Comparison of ENCODE assay signal across 1 cellular context in the genomic region with DNA sequence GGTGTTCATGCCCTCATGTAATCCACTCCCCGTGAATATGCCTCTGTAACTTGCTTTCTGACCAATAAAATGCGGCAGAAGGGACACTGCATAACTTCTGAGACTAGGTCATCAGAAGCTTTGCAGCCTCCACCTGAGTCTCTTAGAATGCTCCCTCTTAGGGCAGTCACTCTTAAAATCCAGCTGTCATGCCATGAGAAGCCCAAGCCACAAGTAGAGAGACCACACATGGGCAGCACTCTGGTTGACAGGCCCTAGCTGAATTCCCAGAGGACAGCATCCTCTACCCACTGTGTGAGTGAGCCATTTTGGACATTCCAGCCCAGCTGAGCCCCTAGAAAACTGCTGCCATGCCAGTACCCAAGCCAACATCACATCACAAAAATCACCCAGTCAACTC.
TF ChIP-seq lines count a peak whose summit lies in the region.

No MANE protein-coding gene starts in this region.

TF ChIP-seq in GM23338, 12 proteins besides CTCF, POLR2A, EP300 and RAD21 (continued from another document):
- TF ChIP-seq, protein P1, sequence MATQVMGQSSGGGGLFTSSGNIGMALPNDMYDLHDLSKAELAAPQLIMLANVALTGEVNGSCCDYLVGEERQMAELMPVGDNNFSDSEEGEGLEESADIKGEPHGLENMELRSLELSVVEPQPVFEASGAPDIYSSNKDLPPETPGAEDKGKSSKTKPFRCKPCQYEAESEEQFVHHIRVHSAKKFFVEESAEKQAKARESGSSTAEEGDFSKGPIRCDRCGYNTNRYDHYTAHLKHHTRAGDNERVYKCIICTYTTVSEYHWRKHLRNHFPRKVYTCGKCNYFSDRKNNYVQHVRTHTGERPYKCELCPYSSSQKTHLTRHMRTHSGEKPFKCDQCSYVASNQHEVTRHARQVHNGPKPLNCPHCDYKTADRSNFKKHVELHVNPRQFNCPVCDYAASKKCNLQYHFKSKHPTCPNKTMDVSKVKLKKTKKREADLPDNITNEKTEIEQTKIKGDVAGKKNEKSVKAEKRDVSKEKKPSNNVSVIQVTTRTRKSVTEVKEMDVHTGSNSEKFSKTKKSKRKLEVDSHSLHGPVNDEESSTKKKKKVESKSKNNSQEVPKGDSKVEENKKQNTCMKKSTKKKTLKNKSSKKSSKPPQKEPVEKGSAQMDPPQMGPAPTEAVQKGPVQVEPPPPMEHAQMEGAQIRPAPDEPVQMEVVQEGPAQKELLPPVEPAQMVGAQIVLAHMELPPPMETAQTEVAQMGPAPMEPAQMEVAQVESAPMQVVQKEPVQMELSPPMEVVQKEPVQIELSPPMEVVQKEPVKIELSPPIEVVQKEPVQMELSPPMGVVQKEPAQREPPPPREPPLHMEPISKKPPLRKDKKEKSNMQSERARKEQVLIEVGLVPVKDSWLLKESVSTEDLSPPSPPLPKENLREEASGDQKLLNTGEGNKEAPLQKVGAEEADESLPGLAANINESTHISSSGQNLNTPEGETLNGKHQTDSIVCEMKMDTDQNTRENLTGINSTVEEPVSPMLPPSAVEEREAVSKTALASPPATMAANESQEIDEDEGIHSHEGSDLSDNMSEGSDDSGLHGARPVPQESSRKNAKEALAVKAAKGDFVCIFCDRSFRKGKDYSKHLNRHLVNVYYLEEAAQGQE (IDR thresholded peaks at IDR 0.05; ENCODE audit: unreplicated experiment): no peak
- no peak for TF ChIP-seq JUNB (IDR thresholded peaks at IDR 0.05; ENCODE audit: unreplicated experiment)
- no peak for TF ChIP-seq ZNF114 (CRISPR knock-in tag; IDR thresholded peaks at IDR 0.05)
- TF ChIP-seq POLR2AphosphoS5 (IDR thresholded peaks at IDR 0.05; ENCODE audit: low read depth): no peak
- TF ChIP-seq EZH2phosphoT487 (IDR thresholded peaks at IDR 0.05; ENCODE audit: unreplicated experiment): no peak
- TF ChIP-seq STAT1 (IDR thresholded peaks at IDR 0.05; ENCODE audit: unreplicated experiment): no peak
- TF ChIP-seq, protein P2, sequence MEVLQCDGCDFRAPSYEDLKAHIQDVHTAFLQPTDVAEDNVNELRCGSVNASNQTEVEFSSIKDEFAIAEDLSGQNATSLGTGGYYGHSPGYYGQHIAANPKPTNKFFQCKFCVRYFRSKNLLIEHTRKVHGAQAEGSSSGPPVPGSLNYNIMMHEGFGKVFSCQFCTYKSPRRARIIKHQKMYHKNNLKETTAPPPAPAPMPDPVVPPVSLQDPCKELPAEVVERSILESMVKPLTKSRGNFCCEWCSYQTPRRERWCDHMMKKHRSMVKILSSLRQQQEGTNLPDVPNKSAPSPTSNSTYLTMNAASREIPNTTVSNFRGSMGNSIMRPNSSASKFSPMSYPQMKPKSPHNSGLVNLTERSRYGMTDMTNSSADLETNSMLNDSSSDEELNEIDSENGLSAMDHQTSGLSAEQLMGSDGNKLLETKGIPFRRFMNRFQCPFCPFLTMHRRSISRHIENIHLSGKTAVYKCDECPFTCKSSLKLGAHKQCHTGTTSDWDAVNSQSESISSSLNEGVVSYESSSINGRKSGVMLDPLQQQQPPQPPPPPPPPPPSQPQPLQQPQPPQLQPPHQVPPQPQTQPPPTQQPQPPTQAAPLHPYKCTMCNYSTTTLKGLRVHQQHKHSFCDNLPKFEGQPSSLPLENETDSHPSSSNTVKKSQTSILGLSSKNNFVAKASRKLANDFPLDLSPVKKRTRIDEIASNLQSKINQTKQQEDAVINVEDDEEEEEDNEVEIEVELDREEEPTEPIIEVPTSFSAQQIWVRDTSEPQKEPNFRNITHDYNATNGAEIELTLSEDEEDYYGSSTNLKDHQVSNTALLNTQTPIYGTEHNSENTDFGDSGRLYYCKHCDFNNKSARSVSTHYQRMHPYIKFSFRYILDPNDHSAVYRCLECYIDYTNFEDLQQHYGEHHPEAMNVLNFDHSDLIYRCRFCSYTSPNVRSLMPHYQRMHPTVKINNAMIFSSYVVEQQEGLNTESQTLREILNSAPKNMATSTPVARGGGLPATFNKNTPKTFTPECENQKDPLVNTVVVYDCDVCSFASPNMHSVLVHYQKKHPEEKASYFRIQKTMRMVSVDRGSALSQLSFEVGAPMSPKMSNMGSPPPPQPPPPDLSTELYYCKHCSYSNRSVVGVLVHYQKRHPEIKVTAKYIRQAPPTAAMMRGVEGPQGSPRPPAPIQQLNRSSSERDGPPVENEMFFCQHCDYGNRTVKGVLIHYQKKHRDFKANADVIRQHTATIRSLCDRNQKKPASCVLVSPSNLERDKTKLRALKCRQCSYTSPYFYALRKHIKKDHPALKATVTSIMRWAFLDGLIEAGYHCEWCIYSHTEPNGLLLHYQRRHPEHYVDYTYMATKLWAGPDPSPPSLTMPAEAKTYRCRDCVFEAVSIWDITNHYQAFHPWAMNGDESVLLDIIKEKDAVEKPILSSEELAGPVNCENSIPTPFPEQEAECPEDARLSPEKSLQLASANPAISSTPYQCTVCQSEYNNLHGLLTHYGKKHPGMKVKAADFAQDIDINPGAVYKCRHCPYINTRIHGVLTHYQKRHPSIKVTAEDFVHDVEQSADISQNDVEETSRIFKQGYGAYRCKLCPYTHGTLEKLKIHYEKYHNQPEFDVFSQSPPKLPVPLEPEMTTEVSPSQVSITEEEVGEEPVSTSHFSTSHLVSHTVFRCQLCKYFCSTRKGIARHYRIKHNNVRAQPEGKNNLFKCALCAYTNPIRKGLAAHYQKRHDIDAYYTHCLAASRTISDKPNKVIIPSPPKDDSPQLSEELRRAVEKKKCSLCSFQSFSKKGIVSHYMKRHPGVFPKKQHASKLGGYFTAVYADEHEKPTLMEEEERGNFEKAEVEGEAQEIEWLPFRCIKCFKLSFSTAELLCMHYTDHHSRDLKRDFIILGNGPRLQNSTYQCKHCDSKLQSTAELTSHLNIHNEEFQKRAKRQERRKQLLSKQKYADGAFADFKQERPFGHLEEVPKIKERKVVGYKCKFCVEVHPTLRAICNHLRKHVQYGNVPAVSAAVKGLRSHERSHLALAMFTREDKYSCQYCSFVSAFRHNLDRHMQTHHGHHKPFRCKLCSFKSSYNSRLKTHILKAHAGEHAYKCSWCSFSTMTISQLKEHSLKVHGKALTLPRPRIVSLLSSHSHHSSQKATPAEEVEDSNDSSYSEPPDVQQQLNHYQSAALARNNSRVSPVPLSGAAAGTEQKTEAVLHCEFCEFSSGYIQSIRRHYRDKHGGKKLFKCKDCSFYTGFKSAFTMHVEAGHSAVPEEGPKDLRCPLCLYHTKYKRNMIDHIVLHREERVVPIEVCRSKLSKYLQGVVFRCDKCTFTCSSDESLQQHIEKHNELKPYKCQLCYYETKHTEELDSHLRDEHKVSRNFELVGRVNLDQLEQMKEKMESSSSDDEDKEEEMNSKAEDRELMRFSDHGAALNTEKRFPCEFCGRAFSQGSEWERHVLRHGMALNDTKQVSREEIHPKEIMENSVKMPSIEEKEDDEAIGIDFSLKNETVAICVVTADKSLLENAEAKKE (CRISPR knock-in tag; IDR thresholded peaks at IDR 0.05): no peak
- TF ChIP-seq NANOG (IDR thresholded peaks at IDR 0.05; ENCODE audit: borderline replicate concordance): no peak
